In genomic region chr1:118993712-118994049, GRCh38 we compare ENCODE assay signal across 1 cellular context.
TF ChIP-seq lines count a peak whose summit lies in the region.

No MANE protein-coding gene starts in this region.

TF ChIP-seq in GM12878, 131 proteins besides CTCF, POLR2A, EP300 and RAD21:
- TF ChIP-seq SMC3 (IDR thresholded peaks at IDR 0.05; ENCODE audit: borderline replicate concordance, low read length) (peak; percentile 25; the same call in 1 of the 2 replicates), NRF1 (conservative IDR thresholded peaks at IDR 0.05; ENCODE audit: low read depth, low read length) (no peak)
